In the genomic region with DNA sequence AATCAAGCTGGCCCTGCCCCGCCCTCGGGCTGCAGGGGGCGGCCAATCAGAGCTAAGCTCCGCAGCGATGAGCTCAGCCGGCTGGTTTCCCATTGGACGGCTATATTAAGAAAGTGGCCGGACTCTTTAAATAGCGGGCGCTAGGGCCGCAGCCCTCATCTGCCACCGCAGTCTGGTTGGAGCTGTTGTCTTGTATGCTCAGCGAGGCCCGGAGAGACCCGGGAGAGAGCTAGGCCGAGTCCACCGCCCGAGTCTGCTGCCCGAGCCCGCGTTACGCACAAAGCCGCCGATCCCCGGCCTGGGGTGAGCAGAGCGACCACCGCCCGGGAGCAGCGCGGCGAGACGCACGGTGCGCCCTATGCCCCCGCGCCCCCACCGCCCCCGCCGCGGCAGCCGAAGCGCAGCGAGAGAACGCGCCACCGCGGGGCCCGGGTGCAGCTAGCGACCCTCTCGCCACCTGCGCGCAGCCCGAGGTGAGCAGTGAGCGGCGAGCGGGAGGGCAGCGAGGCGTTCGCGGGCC, we compare ENCODE assay signal across 8 cellular contexts. TPM values are rescaled to one million over a fixed set of nuclear protein-coding genes. Genes with fewer than 3 reads are reported as not detected.
DNase-seq lines count a peak whose midpoint lies in the region; ATAC-seq, FAIRE-seq and TF ChIP-seq lines count a peak whose summit lies in the region.

A gene (plus strand): TSS at position 158 of the 520 bp plus-strand sequence. CDS start 392 bp downstream, outside the sequence.

- TF ChIP-seq CTCF in astrocyte (IDR thresholded peaks at IDR 0.05; ENCODE audit: insufficient read depth, low read depth, low read length): no peak

- H3K36me3 ChIP-seq in astrocyte (ENCODE audit: insufficient read depth, low read length): peaks cover 3% of the 10 kb centered on the region

- H3K4me1 ChIP-seq in astrocyte (ENCODE audit: insufficient read depth, low read length) (peaks cover 29% of the 10 kb centered on the region), right cardiac atrium (ENCODE audit: control insufficient read depth, insufficient read depth, low read length) (peaks cover 5% of the 10 kb centered on the region)

- under 1% methylated on average over 60 of the region's 60 CpGs for WGBS in right cardiac atrium

- DNase-seq in NCI-H1694 treated with DMSO at 0.1 percent for 48 hours (lab: John Stamatoyannopoulos, UW): peak; percentile 100
- DNase-seq in T-helper 9 cell: peak; percentile 69
- DNase-seq in astrocyte (ENCODE audit: low read depth): peak; percentile 93
- peak; percentile 97 to 99 (median 99) for DNase-seq in right cardiac atrium
- peak; percentile 95 for DNase-seq in pulmonary artery endothelial cell (ENCODE audit: low read depth, low spot score)
- peak; percentile 100 for DNase-seq in urothelium cell line (ENCODE audit: low spot score)

- peak within 1 kb of the TSS; percentile 70 for H2AFZ ChIP-seq in astrocyte (ENCODE audit: low read depth, low read length)

- H3K9me3 ChIP-seq in astrocyte (ENCODE audit: insufficient read depth, low read depth, low read length) (no peaks in the 10 kb centered on the region), right cardiac atrium (ENCODE audit: control insufficient read depth, low read length) (no peaks in the 10 kb centered on the region)

- H3K4me3 Mint-ChIP-seq in astrocyte (ENCODE audit: unreplicated experiment): peak within 1 kb of the TSS; percentile 98

- no peaks in the 10 kb centered on the region for H3K27me3 ChIP-seq in astrocyte (ENCODE audit: insufficient read depth, low read length)
- no peaks in the 10 kb centered on the region for H3K27me3 ChIP-seq in right cardiac atrium (ENCODE audit: control insufficient read depth, insufficient read depth)

- H3K27ac ChIP-seq in astrocyte (ENCODE audit: low read depth, low read length): peak within 1 kb of the TSS; percentile 95
- peak within 1 kb of the TSS; percentile 97 for H3K27ac ChIP-seq in right cardiac atrium (ENCODE audit: low read length)

- peak within 1 kb of the TSS; percentile 94 for H3K4me2 ChIP-seq in astrocyte (ENCODE audit: low read length)

- peaks cover 36% of the 10 kb centered on the region for H3K4me1 Mint-ChIP-seq in astrocyte (ENCODE audit: low read depth, unreplicated experiment)

- peaks cover 37% of the 10 kb centered on the region for H4K20me1 ChIP-seq in astrocyte (ENCODE audit: insufficient read depth, low read length)

- FAIRE-seq in astrocyte (lab: Jason Lieb, UNC): no peak
- FAIRE-seq in urothelium cell line (lab: Jason Lieb, UNC): peak; percentile 42

- peak within 1 kb of the TSS; percentile 93 for H3K27ac Mint-ChIP-seq in astrocyte (ENCODE audit: unreplicated experiment)

- H3K9ac ChIP-seq in astrocyte (ENCODE audit: low read length): peak within 1 kb of the TSS; percentile 94

- H3K36me3 Mint-ChIP-seq in astrocyte (ENCODE audit: low read depth, unreplicated experiment): peaks cover 13% of the 10 kb centered on the region

- intact Hi-C loops in right cardiac atrium (cut with DNase I): loop anchor here (2.0 to 5.0 kb wide), 4 partner anchors 130 to 190 kb away; no protein-coding TSS in a partner anchor

- H3K27me3 Mint-ChIP-seq in astrocyte (ENCODE audit: low read depth, unreplicated experiment): no peaks in the 10 kb centered on the region

- peaks cover 39% of the 10 kb centered on the region for H3K79me2 ChIP-seq in astrocyte (ENCODE audit: insufficient read depth, low read length)

- H3K9me3 Mint-ChIP-seq in astrocyte (ENCODE audit: unreplicated experiment): no peaks in the 10 kb centered on the region

- H3K4me3 ChIP-seq in astrocyte (ENCODE audit: insufficient read depth, low read depth, low read length) (peak within 1 kb of the TSS; percentile 88), right cardiac atrium (ENCODE audit: low read length) (peak within 1 kb of the TSS; percentile 81)

- ATAC-seq in GM18498 (IDR thresholded peaks at IDR 0.05; ENCODE audit: unreplicated experiment): peak; percentile 98
- ATAC-seq in HG02884 (IDR thresholded peaks at IDR 0.05; ENCODE audit: unreplicated experiment): peak; percentile 97
- ATAC-seq in right cardiac atrium: peak; percentile 93 to 94

RNA-seq across cellular contexts. Expression of the gene that starts here (rescaled TPM):
- total RNA-seq in astrocyte (161 and 173 TPM in 2 replicates), right cardiac atrium (100 to 1,000 TPM; 141 to 365 (median 217) TPM), pulmonary artery endothelial cell (926 and 1,028 TPM in 2 replicates)
- polyA plus RNA-seq in right cardiac atrium: 315 TPM

Comparison
In these comparisons a context has a peak if more than half of its experiments do, and no peak if none do; other contexts are left out.
1. Peak in every context shown above with its lines: DNase-seq, ATAC-seq, H3K4me3 ChIP-seq and H3K27ac ChIP-seq.